18 cellular contexts compared by ENCODE assay signal in genomic region chr4:188305690-188306089, GRCh38.
"Had no signal": no experiment of that assay in that cellular context is flagged by ENCODE, and none has a peak within 500 bp of the region (broad histone marks: within the 10 kb centered on the region; RNA-seq: fewer than 3 reads in every experiment).

No MANE protein-coding gene starts in this region.

- H3K36me3 ChIP-seq: heart left ventricle, neutrophil, right atrium auricular region, tibial artery, upper lobe of right lung, vagina had no signal

- H3K4me1 ChIP-seq: heart left ventricle, right atrium auricular region, tibial artery, upper lobe of right lung, vagina had no signal

- H3K27me3 Mint-ChIP-seq: naive thymus-derived CD4-positive, alpha-beta T cell had no signal

- H3K9me3 ChIP-seq: neutrophil, right atrium auricular region, tibial artery, upper lobe of right lung, vagina had no signal

- H3K4me3 Mint-ChIP-seq: naive thymus-derived CD4-positive, alpha-beta T cell had no signal

- H3K4me3 ChIP-seq: heart left ventricle, right atrium auricular region, tibial artery, upper lobe of right lung, vagina had no signal

- DNase-seq: effector memory CD4-positive, alpha-beta T cell; heart left ventricle; hippocampal formation; kidney; left colon; left ventricle myocardium superior; naive thymus-derived CD4-positive, alpha-beta T cell; small intestine; stimulated activated CD4-positive, alpha-beta T cell treated with anti-CD3 and anti-CD28 coated beads, Interleukin-12 subunit alpha, Interleukin-12 subunit beta, amount 100 ng/mL, for 4 hours; stimulated activated naive CD4-positive, alpha-beta T cell; tibial artery; upper lobe of right lung had no signal

- ATAC-seq: esophagus mucosa; heart left ventricle; left colon; left ventricle myocardium superior; naive thymus-derived CD4-positive, alpha-beta T cell; upper lobe of right lung had no signal

- H3K27ac Mint-ChIP-seq: naive thymus-derived CD4-positive, alpha-beta T cell had no signal

- FAIRE-seq: endometrium, frontal cortex, kidney, small intestine had no signal

- H3K36me3 Mint-ChIP-seq: naive thymus-derived CD4-positive, alpha-beta T cell had no signal

- H3K27ac ChIP-seq: heart left ventricle, neutrophil, right atrium auricular region, tibial artery, upper lobe of right lung, vagina had no signal

- H3K4me1 Mint-ChIP-seq: naive thymus-derived CD4-positive, alpha-beta T cell had no signal

- H3K27me3 ChIP-seq: heart left ventricle, neutrophil, right atrium auricular region, tibial artery, upper lobe of right lung, vagina had no signal
